ENCODE assay signal across 20 cellular contexts in genomic region chr7:95737828-95738505, GRCh38. TPM values are rescaled to one million over a fixed set of nuclear protein-coding genes. Genes with fewer than 3 reads are reported as not detected.
"Had no signal": no experiment of that assay in that cellular context is flagged by ENCODE, and none has a peak within 500 bp of the region (broad histone marks: within the 10 kb centered on the region; RNA-seq: fewer than 3 reads in every experiment).

No MANE protein-coding gene starts in this region.

- H3K27me3 Mint-ChIP-seq: activated CD4-positive, alpha-beta memory T cell treated with anti-CD3 and anti-CD28 coated beads for 36 hours had no signal

- H3K27ac Mint-ChIP-seq: activated CD4-positive, alpha-beta memory T cell treated with anti-CD3 and anti-CD28 coated beads for 36 hours; activated naive CD4-positive, alpha-beta T cell treated with anti-CD3 and anti-CD28 coated beads, Interleukin-2, amount 50 U/mL, for 72 hours; mesothelial cell of epicardium; naive B cell had no signal

- H3K9me3 Mint-ChIP-seq: activated CD4-positive, alpha-beta memory T cell treated with anti-CD3 and anti-CD28 coated beads for 36 hours; activated naive CD4-positive, alpha-beta T cell treated with anti-CD3 and anti-CD28 coated beads, Interleukin-2, amount 50 U/mL, for 72 hours; activated T-cell treated with anti-CD3 and anti-CD28 coated beads, Interleukin-2, amount 50 U/mL, for 4 hours; central memory CD8-positive, alpha-beta T cell; mesothelial cell of epicardium; naive B cell had no signal

- DNase-seq: activated CD4-positive, alpha-beta memory T cell treated with anti-CD3 and anti-CD28 coated beads for 36 hours; activated effector memory CD4-positive, alpha-beta T cell treated with anti-CD3 and anti-CD28 coated beads, Interleukin-2, amount 50 U/mL, for 16 hours; activated T-cell treated with anti-CD3 and anti-CD28 coated beads, Interleukin-2, amount 50 U/mL, for 4 hours; amniotic stem cell; body of pancreas; cortex of kidney; effector CD8-positive, alpha-beta T cell; hippocampal formation; kidney glomerular epithelial cell; naive B cell; retina; stimulated activated CD4-positive, alpha-beta T cell treated with anti-CD3 and anti-CD28 coated beads, Interleukin-4, amount 100 ng/mL, for 4 hours; T1000; transverse colon had no signal

- H3K4me3 ChIP-seq: body of pancreas, gastroesophageal sphincter, skin epidermis, transverse colon had no signal

- H3K36me3 ChIP-seq: gastroesophageal sphincter, transverse colon had no signal

- H3K9me3 ChIP-seq: body of pancreas, gastroesophageal sphincter, transverse colon had no signal

- H3K4me3 Mint-ChIP-seq: activated CD4-positive, alpha-beta memory T cell treated with anti-CD3 and anti-CD28 coated beads for 36 hours; activated T-cell treated with anti-CD3 and anti-CD28 coated beads, Interleukin-2, amount 50 U/mL, for 4 hours; central memory CD8-positive, alpha-beta T cell; mesothelial cell of epicardium had no signal

- H3K27ac ChIP-seq: body of pancreas, gastroesophageal sphincter, parathyroid adenoma, skin epidermis, transverse colon had no signal

- ATAC-seq: activated naive CD4-positive, alpha-beta T cell treated with anti-CD3 and anti-CD28 coated beads, Interleukin-2, amount 50 U/mL, for 72 hours; activated T-cell treated with anti-CD3 and anti-CD28 coated beads, Interleukin-2, amount 50 U/mL, for 4 hours; body of pancreas; gastroesophageal sphincter had no signal

- H3K27me3 ChIP-seq: body of pancreas, transverse colon had no signal

- H3K4me1 ChIP-seq: body of pancreas, gastroesophageal sphincter, parathyroid adenoma, transverse colon had no signal

- H3K4me1 Mint-ChIP-seq: central memory CD8-positive, alpha-beta T cell; mesothelial cell of epicardium; naive B cell had no signal

RNA-seq across cellular contexts. Expression of gene DYNC1I1, which starts 34.4 kb away (rescaled TPM):
- total RNA-seq: activated CD4-positive, alpha-beta memory T cell treated with anti-CD3 and anti-CD28 coated beads for 36 hours; activated naive CD4-positive, alpha-beta T cell treated with anti-CD3 and anti-CD28 coated beads, Interleukin-2, amount 50 U/mL, for 72 hours; activated T-cell treated with anti-CD3 and anti-CD28 coated beads, Interleukin-2, amount 50 U/mL, for 4 hours had no signal
